16 cellular contexts compared by ENCODE assay signal in the genomic region with DNA sequence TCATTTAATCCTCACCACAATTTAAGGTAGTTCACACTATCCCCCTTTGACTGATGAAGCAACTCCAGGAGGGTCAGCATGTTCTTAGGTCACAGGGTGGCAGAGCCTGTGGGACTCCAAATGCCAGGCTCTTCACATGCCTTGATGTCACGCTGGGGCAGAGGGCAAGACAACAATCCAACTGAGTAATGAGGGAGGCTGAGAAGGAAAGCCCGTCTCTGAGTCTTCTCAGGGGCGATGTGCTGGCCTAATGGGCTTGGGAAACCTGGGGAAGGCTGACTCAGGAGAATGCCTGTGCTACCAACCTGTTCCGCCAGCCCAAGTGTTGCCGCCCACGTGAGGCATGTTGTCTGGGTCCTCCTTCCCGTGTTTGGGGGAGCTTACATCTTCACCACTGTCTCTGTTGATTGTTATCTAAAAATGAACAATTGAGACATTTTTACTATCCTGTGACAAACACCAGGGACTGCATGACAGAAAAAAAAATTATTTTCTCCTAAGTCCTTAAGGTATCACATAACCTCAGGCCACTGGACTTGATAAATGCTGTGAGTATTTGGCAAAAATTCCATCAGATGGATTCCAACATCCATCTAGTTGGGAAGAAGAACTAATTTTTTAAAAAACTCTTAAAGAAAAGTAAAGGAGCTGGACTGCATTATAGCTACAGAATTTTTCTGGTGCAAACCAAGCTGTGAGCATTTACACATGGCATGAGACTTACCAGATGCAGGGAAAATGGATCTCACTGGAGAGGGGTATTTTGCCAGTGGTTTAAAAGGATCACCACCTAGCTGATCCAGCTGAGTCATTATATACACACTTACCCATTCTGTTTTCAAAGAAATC.
A peak's percentile ranks its signal among the peaks of the same experiment; 100 is the strongest.
DNase-seq lines count a peak whose midpoint lies in the region; ATAC-seq and TF ChIP-seq lines count a peak whose summit lies in the region.
"Had no signal": no experiment of that assay in that cellular context is flagged by ENCODE, and none has a peak within 500 bp of the region (broad histone marks: within the 10 kb centered on the region; RNA-seq: fewer than 3 reads in every experiment).

No MANE protein-coding gene starts in this region.

- no peak for TF ChIP-seq POLR2A in gastroesophageal sphincter (IDR thresholded peaks at IDR 0.05)

- ATAC-seq in gastroesophageal sphincter (no peak), psoas muscle (peak in 3 of 4 donors; percentile 40 to 66 (median 65)), HG03565 (IDR thresholded peaks at IDR 0.05; ENCODE audit: unreplicated experiment) (no peak)
- ATAC-seq in activated T-cell treated with anti-CD3 and anti-CD28 coated beads, Interleukin-2, amount 50 U/mL, for 72 hours (replicated peaks in 1 of 2), result no peak

- H3K36me3 ChIP-seq in gastroesophageal sphincter (peaks cover 0 to 24% of the 10 kb centered on the region in 2 donors), psoas muscle (ENCODE audit: insufficient read depth in 1 of 2, low read depth in 1 of 2) (peaks cover under 1 to 28% of the 10 kb centered on the region in 2 donors)
- H3K36me3 ChIP-seq: HAP-1 had no signal

- DNase-seq in EH (ENCODE audit: low read depth) (peak; percentile 59), amniotic epithelial cell (ENCODE audit: low read depth) (peak; percentile 80), psoas muscle (no peak), NCI-H526 (lab: John Stamatoyannopoulos, UW) (no peak)
- DNase-seq in activated T-cell treated with anti-CD3 and anti-CD28 coated beads, Interleukin-2, amount 50 U/mL, for 72 hours, result no peak
- no peak for DNase-seq in stimulated activated CD4-positive, alpha-beta T cell treated with anti-CD3 and anti-CD28 coated beads, Interleukin-4, amount 100 ng/mL, for 4 hours
- DNase-seq: activated CD4-positive, alpha-beta memory T cell treated with anti-CD3 and anti-CD28 coated beads for 36 hours; DMS79; glutamatergic neuron; NCI-H187; T1000 had no signal

- H3K27me3 ChIP-seq in gastroesophageal sphincter, result no peaks in the 10 kb centered on the region
- no peaks in the 10 kb centered on the region for H3K27me3 ChIP-seq in psoas muscle (ENCODE audit: insufficient read depth in 3 of 3, low read length in 2 of 3)
- H3K27me3 ChIP-seq: tibial artery had no signal

- H3K27ac Mint-ChIP-seq in activated T-cell treated with anti-CD3 and anti-CD28 coated beads, Interleukin-2, amount 50 U/mL, for 72 hours, result no peak overlapping the region
- H3K27ac Mint-ChIP-seq: activated CD4-positive, alpha-beta memory T cell treated with anti-CD3 and anti-CD28 coated beads for 36 hours had no signal

- no peaks in the 10 kb centered on the region for H3K27me3 Mint-ChIP-seq in activated T-cell treated with anti-CD3 and anti-CD28 coated beads, Interleukin-2, amount 50 U/mL, for 72 hours (ENCODE audit: low read depth)
- H3K27me3 Mint-ChIP-seq: activated CD4-positive, alpha-beta memory T cell treated with anti-CD3 and anti-CD28 coated beads for 36 hours had no signal

- H3K27ac ChIP-seq in gastroesophageal sphincter (peak overlapping the region in 3 of 4 donors; percentile 15 to 61 (median 41)), psoas muscle (no peak overlapping the region)
- H3K27ac ChIP-seq: tibial artery had no signal

- no peak for TF ChIP-seq EP300 in gastroesophageal sphincter (IDR thresholded peaks at IDR 0.05)

- H3K4me1 Mint-ChIP-seq in activated T-cell treated with anti-CD3 and anti-CD28 coated beads, Interleukin-2, amount 50 U/mL, for 72 hours (ENCODE audit: low read depth), result no peaks in the 10 kb centered on the region

- WGBS in gastroesophageal sphincter (ENCODE audit: low coverage in 1 of 2), 2 donors, result 74 to 82% methylated on average over 5 to 6 of the region's 7 CpGs
- 80 to 83% (median 81%) methylated on average over 7 of the region's 7 CpGs for WGBS in psoas muscle, 3 donors

- no peaks in the 10 kb centered on the region for H3K9me3 ChIP-seq in gastroesophageal sphincter
- peaks cover 4% of the 10 kb centered on the region for H3K9me3 ChIP-seq in psoas muscle
- H3K9me3 ChIP-seq: HAP-1, tibial artery had no signal

- H3K4me3 ChIP-seq in gastroesophageal sphincter (no peak overlapping the region), psoas muscle (no peak overlapping the region)
- H3K4me3 ChIP-seq: coronary artery, HAP-1, tibial artery had no signal

- peaks cover 0 to 6% of the 10 kb centered on the region in 2 donors for H3K9me3 Mint-ChIP-seq in activated T-cell treated with anti-CD3 and anti-CD28 coated beads, Interleukin-2, amount 50 U/mL, for 72 hours

- no peak for TF ChIP-seq CTCF in gastroesophageal sphincter (IDR thresholded peaks at IDR 0.05)
- no peak for TF ChIP-seq CTCF in psoas muscle (IDR thresholded peaks at IDR 0.05)

- peaks cover 6 to 14% of the 10 kb centered on the region in 2 donors for H3K36me3 Mint-ChIP-seq in activated T-cell treated with anti-CD3 and anti-CD28 coated beads, Interleukin-2, amount 50 U/mL, for 72 hours (ENCODE audit: insufficient read depth in 2 of 2)

- intact Hi-C loops in psoas muscle (cut with DNase I), result loop anchor here in 1 of 2 donors (5.0 kb wide), 1 partner anchor 32 kb away; no protein-coding TSS in a partner anchor

- no peak overlapping the region for H3K4me3 Mint-ChIP-seq in activated T-cell treated with anti-CD3 and anti-CD28 coated beads, Interleukin-2, amount 50 U/mL, for 72 hours
- H3K4me3 Mint-ChIP-seq: activated CD4-positive, alpha-beta memory T cell treated with anti-CD3 and anti-CD28 coated beads for 36 hours had no signal

- H3K4me1 ChIP-seq in gastroesophageal sphincter (peaks cover 0 to 19% (median 11%) of the 10 kb centered on the region in 3 donors), psoas muscle (peaks cover 5% of the 10 kb centered on the region)

Comparison
In these comparisons a context has a peak if more than half of its experiments do, and no peak if none do; other contexts are left out.
1. DNase-seq: peak in EH (single experiment) and amniotic epithelial cell (single experiment); none in psoas muscle (0 of 2), activated T-cell treated with anti-CD3 and anti-CD28 coated beads, Interleukin-2, amount 50 U/mL, for 72 hours (0 of 2), NCI-H526 (0 of 2) and stimulated activated CD4-positive, alpha-beta T cell treated with anti-CD3 and anti-CD28 coated beads, Interleukin-4, amount 100 ng/mL, for 4 hours (0 of 2).
2. ATAC-seq: peak in psoas muscle (3 of 4); none in gastroesophageal sphincter (single experiment), HG03565 (single experiment) and activated T-cell treated with anti-CD3 and anti-CD28 coated beads, Interleukin-2, amount 50 U/mL, for 72 hours (0 of 2).